19 cellular contexts compared by ENCODE assay signal in the genomic region with DNA sequence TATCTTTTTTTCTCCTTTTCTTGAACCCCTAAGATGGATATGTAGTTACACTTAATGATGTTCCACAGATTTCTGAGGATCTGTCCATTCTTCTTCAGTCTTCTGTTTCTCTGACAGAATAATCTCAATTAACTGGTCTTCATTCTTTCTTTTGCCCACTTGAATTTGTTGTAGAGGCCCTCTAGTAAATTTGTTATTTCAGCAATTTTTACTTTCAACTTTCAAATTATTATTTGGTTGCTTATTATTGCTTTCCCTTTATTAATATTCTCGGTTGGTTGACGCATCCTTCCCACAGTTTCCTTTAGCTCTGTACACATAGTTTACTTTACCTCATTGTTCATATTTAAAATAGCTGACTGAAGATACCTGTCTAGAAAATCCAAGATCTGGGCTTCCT.
DNase-seq lines count a peak whose midpoint lies in the region; ATAC-seq, FAIRE-seq and TF ChIP-seq lines count a peak whose summit lies in the region.
"Had no signal": no experiment of that assay in that cellular context is flagged by ENCODE, and none has a peak within 500 bp of the region (broad histone marks: within the 10 kb centered on the region; RNA-seq: fewer than 3 reads in every experiment).

No MANE protein-coding gene starts in this region.

- in situ Hi-C loops in K562 (cut with MboI) = no loop called here

- ATAC-seq in SK-N-SH treated with all-trans-retinoic acid at 6 μM for 48 hours (no peak), A549 (no peak), K562 (no peak)
- ATAC-seq: CD8-positive, alpha-beta T cell had no signal

- H3K27ac ChIP-seq in SK-N-SH (ENCODE audit: low read depth in 2 of 2, low read length in 1 of 2) (no peak overlapping the region), A549 (no peak overlapping the region), K562 (ENCODE audit: extremely low read depth, low read depth, low read length) (no peak overlapping the region)
- H3K27ac ChIP-seq: 22Rv1, BLaER1 had no signal

- H3K4me3 ChIP-seq in SK-N-SH (ENCODE audit: low read depth in 2 of 2, low read length in 1 of 2) = no peak overlapping the region
- H3K4me3 ChIP-seq in A549 = no peak overlapping the region
- H3K4me3 ChIP-seq in K562 = no peak overlapping the region
- H3K4me3 ChIP-seq: BLaER1 had no signal

- POLR2A ChIA-PET in SK-N-SH (lab: Yijun Ruan, JAX) = no interaction called here
- POLR2A ChIA-PET in A549 (lab: Yijun Ruan, JAX) = no interaction called here
- POLR2A ChIA-PET in K562 (lab: Yijun Ruan, JAX) = interaction anchor here (0.6 kb wide), 1 partner anchor 79 kb away, joined by 3 read pairs; no protein-coding TSS in a partner anchor

- H3K4me1 ChIP-seq in SK-N-SH (ENCODE audit: control insufficient read depth in 1 of 2, insufficient read depth in 2 of 2, low read depth in 1 of 2, low read length in 1 of 2) (no peaks in the 10 kb centered on the region), A549 (no peaks in the 10 kb centered on the region), K562 (replicated peaks in 1 of 2; ENCODE audit: control insufficient read depth in 2 of 2, insufficient read depth in 2 of 2, low read length in 2 of 2) (peaks cover 0 to 3% of the 10 kb centered on the region in 2 experiments; a peak in 2 of 5 replicates)
- H3K4me1 ChIP-seq: BE2C, BLaER1, Caco-2 had no signal

- TF ChIP-seq POLR2A in A549 (IDR thresholded peaks at IDR 0.05; ENCODE audit: low read length) = no peak
- TF ChIP-seq POLR2A in K562 (conservative IDR thresholded peaks at IDR 0.05) = no peak

- H3K9me1 ChIP-seq in K562 (ENCODE audit: control insufficient read depth, insufficient read depth, low read length) = no peaks in the 10 kb centered on the region

- H3K9me3 ChIP-seq in SK-N-SH (no peaks in the 10 kb centered on the region), A549 (no peaks in the 10 kb centered on the region), K562 (replicated peaks; ENCODE audit: control insufficient read depth, insufficient read depth, low read depth, low read length) (peaks cover 10% of the 10 kb centered on the region)
- H3K9me3 ChIP-seq: BE2C, Caco-2 had no signal

- TF ChIP-seq RAD21 in SK-N-SH (IDR thresholded peaks at IDR 0.05; ENCODE audit: low read length) = no peak
- no peak for TF ChIP-seq RAD21 in A549 (conservative IDR thresholded peaks at IDR 0.05 in 1 of 2, IDR thresholded peaks at IDR 0.05 in 1 of 2)
- no peak for TF ChIP-seq RAD21 in K562 (CRISPR knock-in tag; conservative IDR thresholded peaks at IDR 0.05 in 1 of 2, IDR thresholded peaks at IDR 0.05 in 1 of 2)

- H3K4me2 ChIP-seq in SK-N-SH (no peak overlapping the region), A549 (no peak overlapping the region), K562 (ENCODE audit: insufficient read depth, low read length) (no peak overlapping the region)
- H3K4me2 ChIP-seq: BLaER1 had no signal

- DNase-seq in SK-N-SH (no peak), A549 (ENCODE audit: low read depth in 1 of 2, low spot score in 1 of 2) (no peak), K562 (ENCODE audit: extremely low read depth in 1 of 4, low spot score in 3 of 4) (no peak), ureter (ENCODE audit: low spot score) (no peak)
- DNase-seq: ACHN; BE2C; Caco-2; Calu3; CD4-positive, alpha-beta T cell; CD8-positive, alpha-beta T cell; DMS79 treated with DMSO at 0.1 percent for 48 hours; GF-D8 had no signal

- TF ChIP-seq EP300 in SK-N-SH (IDR thresholded peaks at IDR 0.05; ENCODE audit: borderline replicate concordance in 1 of 2, low read depth in 1 of 2, low read length in 1 of 2) = no peak
- TF ChIP-seq EP300 in A549 (IDR thresholded peaks at IDR 0.05) = no peak
- no peak for TF ChIP-seq EP300 in K562 (IDR thresholded peaks at IDR 0.05; ENCODE audit: low read length)

- no peaks in the 10 kb centered on the region for H3K9me2 ChIP-seq in SK-N-SH

- CTCF ChIA-PET in SK-N-SH (lab: Yijun Ruan, JAX) (no interaction called here), A549 (lab: Yijun Ruan, JAX) (no interaction called here), K562 (lab: Yijun Ruan, JAX; ENCODE audit: low intra/inter-chr PET ratio) (no interaction called here)

- 96% methylated on average over 2 of the region's 2 CpGs for WGBS in SK-N-SH (ENCODE audit: low lambda C conversion rate)
- 80% methylated on average over 2 of the region's 2 CpGs for WGBS in A549 (ENCODE audit: missing lambda C conversion rate)
- 95% methylated on average over 2 of the region's 2 CpGs for WGBS in K562 (ENCODE audit: insufficient coverage, low coverage, missing lambda C conversion rate)

- FAIRE-seq in A549 (lab: Jason Lieb, UNC) = no peak
- no peak for FAIRE-seq in K562 (lab: Jason Lieb, UNC)
- FAIRE-seq: D721Med, G401.6, GM12891, GM19239 had no signal

- H3K79me2 ChIP-seq in SK-N-SH (ENCODE audit: insufficient read depth) (no peaks in the 10 kb centered on the region), K562 (ENCODE audit: control insufficient read depth, insufficient read depth, low read length) (no peaks in the 10 kb centered on the region)

- H2AFZ ChIP-seq in SK-N-SH (ENCODE audit: low read depth) (peak overlapping the region; percentile 62; the same call in 1 of the 2 replicates), K562 (ENCODE audit: low read depth, low read length) (no peak overlapping the region)

- H3K9ac ChIP-seq in SK-N-SH = no peak overlapping the region
- no peak overlapping the region for H3K9ac ChIP-seq in K562 (ENCODE audit: insufficient read depth in 1 of 2, low read depth in 2 of 2, low read length in 2 of 2)
- H3K9ac ChIP-seq: BLaER1 had no signal

- H3K36me3 ChIP-seq in SK-N-SH (replicated peaks in 1 of 2; ENCODE audit: control insufficient read depth in 1 of 2, insufficient read depth in 2 of 2, low read length in 1 of 2) (no peaks in the 10 kb centered on the region), K562 (ENCODE audit: control insufficient read depth, insufficient read depth, low read length) (no peaks in the 10 kb centered on the region; the same call in 1 of the 3 replicates)
- H3K36me3 ChIP-seq: BE2C, BLaER1 had no signal

- intact Hi-C loops in K562 (cut with micrococcal nuclease) = no loop called here

- TF ChIP-seq CTCF in SK-N-SH (IDR thresholded peaks at IDR 0.05) (no peak), A549 (IDR thresholded peaks at IDR 0.05) (no peak), K562 (IDR thresholded peaks at IDR 0.05 in 2 of 3, conservative IDR thresholded peaks at IDR 0.05 in 1 of 3; ENCODE audit: insufficient read depth in 2 of 3, low read depth in 1 of 3, low read length in 3 of 3) (no peak)

- no peaks in the 10 kb centered on the region for H3F3A ChIP-seq in SK-N-SH (replicated peaks; ENCODE audit: insufficient read depth)

- H3K27me3 ChIP-seq in SK-N-SH (ENCODE audit: insufficient read depth) = no peaks in the 10 kb centered on the region
- H3K27me3 ChIP-seq in K562 (ENCODE audit: control insufficient read depth in 2 of 2, insufficient read depth in 2 of 2, low read length in 2 of 2) = no peaks in the 10 kb centered on the region
- H3K27me3 ChIP-seq: BE2C, BLaER1 had no signal

- BruUV-seq in K562 (replicated peaks; lab: Mats Ljungman, UMichigan) = no TSS peak

- no peaks in the 10 kb centered on the region for H4K20me1 ChIP-seq in SK-N-SH (ENCODE audit: insufficient read depth)
- H4K20me1 ChIP-seq in K562 (replicated peaks; ENCODE audit: control insufficient read depth, insufficient read depth, low read length) = no peaks in the 10 kb centered on the region
- H4K20me1 ChIP-seq: BLaER1 had no signal

TF ChIP-seq in SK-N-SH, 30 proteins besides CTCF, POLR2A, EP300 and RAD21 (continues in another document):
- no peak for TF ChIP-seq GATA2 (CRISPR knock-in tag; IDR thresholded peaks at IDR 0.05)
- no peak for TF ChIP-seq SIN3A (IDR thresholded peaks at IDR 0.05; ENCODE audit: borderline replicate concordance, low read depth, low read length)
- no peak for TF ChIP-seq ELF1 (IDR thresholded peaks at IDR 0.05)
- no peak for TF ChIP-seq NFIC (IDR thresholded peaks at IDR 0.05; ENCODE audit: borderline replicate concordance)
- no peak for TF ChIP-seq YY1 (IDR thresholded peaks at IDR 0.05; ENCODE audit: low read depth)

TF ChIP-seq in SK-N-SH treated with all-trans-retinoic acid at 6 μM for 48 hours, 23 proteins besides CTCF, POLR2A, EP300 and RAD21 (continues in another document):
- TF ChIP-seq ESRRG (CRISPR knock-in tag; IDR thresholded peaks at IDR 0.05) (no peak), ZFP30 (CRISPR knock-in tag; IDR thresholded peaks at IDR 0.05) (no peak), SNAI2 (CRISPR knock-in tag; IDR thresholded peaks at IDR 0.05) (no peak)

TF ChIP-seq in A549, 52 proteins besides CTCF, POLR2A, EP300 and RAD21:
- peak; percentile 17 for TF ChIP-seq MAFK (IDR thresholded peaks at IDR 0.05; ENCODE audit: partially characterized antibody)
- TF ChIP-seq SMC3 (IDR thresholded peaks at IDR 0.05) = no peak
- no peak for TF ChIP-seq CHD2 (IDR thresholded peaks at IDR 0.05; ENCODE audit: low read length, partially characterized antibody)
- no peak for TF ChIP-seq PHF8 (IDR thresholded peaks at IDR 0.05; ENCODE audit: borderline replicate concordance, low read depth)
- TF ChIP-seq, protein P1, sequence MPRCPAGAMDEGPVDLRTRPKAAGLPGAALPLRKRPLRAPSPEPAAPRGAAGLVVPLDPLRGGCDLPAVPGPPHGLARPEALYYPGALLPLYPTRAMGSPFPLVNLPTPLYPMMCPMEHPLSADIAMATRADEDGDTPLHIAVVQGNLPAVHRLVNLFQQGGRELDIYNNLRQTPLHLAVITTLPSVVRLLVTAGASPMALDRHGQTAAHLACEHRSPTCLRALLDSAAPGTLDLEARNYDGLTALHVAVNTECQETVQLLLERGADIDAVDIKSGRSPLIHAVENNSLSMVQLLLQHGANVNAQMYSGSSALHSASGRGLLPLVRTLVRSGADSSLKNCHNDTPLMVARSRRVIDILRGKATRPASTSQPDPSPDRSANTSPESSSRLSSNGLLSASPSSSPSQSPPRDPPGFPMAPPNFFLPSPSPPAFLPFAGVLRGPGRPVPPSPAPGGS (IDR thresholded peaks at IDR 0.05) = no peak
- TF ChIP-seq RARB (CRISPR knock-in tag; IDR thresholded peaks at IDR 0.05) = no peak

TF ChIP-seq in K562, 482 proteins besides CTCF, POLR2A, EP300 and RAD21:
- TF ChIP-seq MAFK (IDR thresholded peaks at IDR 0.05; ENCODE audit: low read length) = peak; percentile 25; the same call in 1 of the 2 replicates
- TF ChIP-seq THRAP3 (IDR thresholded peaks at IDR 0.05; ENCODE audit: borderline replicate concordance) = no peak
- TF ChIP-seq ATF1 (CRISPR knock-in tag; IDR thresholded peaks at IDR 0.05) = no peak
- TF ChIP-seq ATF1 (tag; IDR thresholded peaks at IDR 0.05) = no peak
- no peak for TF ChIP-seq ZNF184 (CRISPR knock-in tag; IDR thresholded peaks at IDR 0.05)
- peak; percentile 64 for TF ChIP-seq MAFG (tag; conservative IDR thresholded peaks at IDR 0.05)
- TF ChIP-seq C11orf30 (IDR thresholded peaks at IDR 0.05; ENCODE audit: low read depth) = peak; percentile 76
- TF ChIP-seq ZNF316 (IDR thresholded peaks at IDR 0.05) = peak; percentile 90
- no peak for TF ChIP-seq TSC22D4 (tag; IDR thresholded peaks at IDR 0.05)
- no peak for TF ChIP-seq HNRNPLL (IDR thresholded peaks at IDR 0.05; ENCODE audit: low read depth, low read length, poor library complexity, severe bottlenecking)
- peak; percentile 50; the same call in 1 of the 2 replicates for TF ChIP-seq MAFF (IDR thresholded peaks at IDR 0.05; ENCODE audit: low read length)
